Comparison of ENCODE assay signal across 26 cellular contexts in the genomic region with DNA sequence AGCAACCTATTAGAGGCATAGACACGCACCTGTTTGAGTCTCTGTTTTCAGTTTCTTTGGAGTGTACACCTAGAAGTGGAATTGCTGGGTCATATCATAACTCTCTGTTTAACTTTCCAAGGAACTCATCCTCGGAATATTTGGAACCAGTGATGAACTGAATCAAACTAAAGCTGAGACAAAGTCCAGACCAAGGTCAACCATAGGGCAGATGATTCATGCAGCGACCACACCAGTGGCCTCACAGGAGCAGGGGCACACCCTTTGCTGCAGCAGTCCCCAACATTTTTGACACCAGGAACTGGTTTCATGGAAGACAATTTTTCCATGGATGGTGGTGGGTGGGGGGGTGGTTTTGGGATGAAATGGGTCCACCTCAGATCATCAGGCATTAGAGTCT.
"Had no signal": no experiment of that assay in that cellular context is flagged by ENCODE, and none has a peak within 500 bp of the region (broad histone marks: within the 10 kb centered on the region; RNA-seq: fewer than 3 reads in every experiment).

No MANE protein-coding gene starts in this region.

- ATAC-seq: activated CD8-positive, alpha-beta memory T cell treated with anti-CD3 and anti-CD28 coated beads, Interleukin-2, amount 10 ng/mL, durations not matched to agents 7 days and 5 days; activated naive CD4-positive, alpha-beta T cell treated with anti-CD3 and anti-CD28 coated beads, Interleukin-2, amount 50 U/mL, for 72 hours; activated naive CD8-positive, alpha-beta T cell treated with anti-CD3 and anti-CD28 coated beads, Interleukin-2, amount 50 U/mL, for 24 hours; activated T-cell treated with anti-CD3 and anti-CD28 coated beads, Interleukin-2, amount 50 U/mL, for 4 hours; Panc1; T-cell had no signal

- DNase-seq: activated B cell treated with CpG ODN at 0.5 μM for 24 hours; activated CD4-positive, alpha-beta T cell treated with anti-CD3 and anti-CD28 coated beads for 1 hour; activated CD4-positive, alpha-beta T cell treated with anti-CD3 and anti-CD28 coated beads, Interleukin-2, amount 10 ng/mL, durations not matched to agents 24 days and 14 days; activated CD4-positive, alpha-beta T cell treated with anti-CD3 and anti-CD28 coated beads, Interleukin-2, amount 50 U/mL, for 48 hours; activated CD8-positive, alpha-beta memory T cell treated with anti-CD3 and anti-CD28 coated beads, Interleukin-2, amount 10 ng/mL, durations not matched to agents 7 days and 5 days; activated naive CD4-positive, alpha-beta T cell treated with Interleukin-2 at 50 U/mL for 16 hours; activated naive CD8-positive, alpha-beta T cell treated with anti-CD3 and anti-CD28 coated beads, Interleukin-2, amount 50 U/mL, for 24 hours; activated T-cell treated with anti-CD3 and anti-CD28 coated beads, Interleukin-2, amount 50 U/mL, for 4 hours; amniotic stem cell; cerebellar nuclear complex; NCI-H1092; NCI-H1930; NCI-H2107; NCI-H2171 treated with DMSO at 0.1 percent for 48 hours; NCI-H226; NCI-H526 treated with DMSO at 0.1 percent for 48 hours; NCI-H82; OCI-M1; SHP77; T-cell; T-helper 2 cell; T1000 had no signal

- H3K27me3 ChIP-seq: ascending aorta, SJSA1 had no signal

- H3K4me3 ChIP-seq: ascending aorta, SJSA1 had no signal

- H3K27ac ChIP-seq: ascending aorta, SJSA1 had no signal

- H3K36me3 ChIP-seq: ascending aorta had no signal

- H3K9me3 ChIP-seq: ascending aorta, SJSA1 had no signal
